ENCODE assay signal across 1 cellular context in the genomic region with DNA sequence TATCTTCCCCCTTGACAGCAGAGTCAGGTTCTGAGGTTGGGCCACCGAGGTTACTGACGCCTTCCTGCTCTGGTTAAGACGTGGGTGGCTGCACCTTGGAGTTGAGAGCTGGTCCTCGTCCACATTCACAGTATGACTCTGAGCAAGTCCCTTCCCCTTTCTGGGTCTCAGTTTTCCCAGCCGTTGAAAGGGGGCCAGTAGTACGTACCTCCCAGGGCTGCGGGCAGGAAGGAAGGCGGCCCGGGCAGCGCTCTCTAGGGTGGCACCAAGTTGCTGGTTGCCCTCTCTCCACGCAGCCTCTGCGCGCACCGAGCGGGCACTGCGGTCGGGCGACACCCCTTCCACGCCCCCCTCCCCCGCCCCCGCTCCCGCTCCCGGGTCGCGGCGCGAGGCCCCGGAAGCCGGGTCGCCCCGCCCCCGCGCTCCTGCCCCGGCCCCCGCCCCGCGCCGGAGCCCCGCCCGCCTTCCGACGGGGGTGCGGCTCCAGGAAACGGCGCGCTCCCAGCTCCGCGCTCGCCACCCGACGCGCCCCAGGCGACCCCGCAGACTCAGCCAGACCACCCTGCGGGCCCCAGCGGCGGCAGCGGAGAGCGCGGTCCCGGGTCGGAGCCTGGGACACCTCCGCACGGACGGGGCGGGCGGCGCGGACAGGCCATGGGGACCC.
TF ChIP-seq lines count a peak whose summit lies in the region.

A gene (plus strand): TSS at position 486 of the 664 bp plus-strand sequence. CDS start 250 bp downstream, outside the sequence.

TF ChIP-seq in GM12878, 131 proteins besides CTCF, POLR2A, EP300 and RAD21 (continued from another document and continues in another):
- TF ChIP-seq POLR2AphosphoS5 (IDR thresholded peaks at IDR 0.05; ENCODE audit: low read length) (0 out of 2 replicates have a peak, but pooled peaks have one; percentile 27), POU2F2 (IDR thresholded peaks at IDR 0.05; ENCODE audit: borderline replicate concordance, low read depth, low read length) (peak; percentile 65), PAX5 (IDR thresholded peaks at IDR 0.05; ENCODE audit: borderline replicate concordance, low read depth, low read length) (peak; percentile 75), TCF7 (IDR thresholded peaks at IDR 0.05; ENCODE audit: borderline replicate concordance) (no peak), MTA3 (IDR thresholded peaks at IDR 0.05; ENCODE audit: borderline replicate concordance, low read length) (no peak), KDM1A (IDR thresholded peaks at IDR 0.05; ENCODE audit: borderline replicate concordance) (no peak), JUNB (IDR thresholded peaks at IDR 0.05) (peak; percentile 72), SUZ12 (IDR thresholded peaks at IDR 0.05; ENCODE audit: unreplicated experiment) (no peak), CBX5 (IDR thresholded peaks at IDR 0.05; ENCODE audit: low read depth) (no peak), SPI1 (IDR thresholded peaks at IDR 0.05; ENCODE audit: borderline replicate concordance, insufficient read depth, low read depth, low read length) (peak; percentile 87), FOXK2 (IDR thresholded peaks at IDR 0.05) (no peak), IKZF2 (IDR thresholded peaks at IDR 0.05) (peak; percentile 95 to 96), RCOR1 (conservative IDR thresholded peaks at IDR 0.05; ENCODE audit: low read depth, low read length) (0 out of 2 replicates have a peak, but pooled peaks have one; percentile 86), NR2C2 (IDR thresholded peaks at IDR 0.05; ENCODE audit: borderline replicate concordance, control insufficient read depth, insufficient read length, low read depth) (no peak), EZH2 (IDR thresholded peaks at IDR 0.05; ENCODE audit: borderline replicate concordance, control insufficient read depth, low read depth, low read length) (no peak), BCL11A (IDR thresholded peaks at IDR 0.05; ENCODE audit: low read depth, low read length) (peak; percentile 57; the same call in 1 of the 2 replicates), GABPA (IDR thresholded peaks at IDR 0.05; ENCODE audit: low read depth) (no peak), CBX3 (IDR thresholded peaks at IDR 0.05; ENCODE audit: borderline replicate concordance, low read depth) (no peak), RELA (IDR thresholded peaks at IDR 0.05; ENCODE audit: borderline replicate concordance, partially characterized antibody) (no peak), IRF4 (IDR thresholded peaks at IDR 0.05; ENCODE audit: low read depth, low read length) (peak; percentile 86), SMAD1 (IDR thresholded peaks at IDR 0.05; ENCODE audit: low read depth, partially characterized antibody) (no peak), MYC (IDR thresholded peaks at IDR 0.05; ENCODE audit: insufficient read depth, insufficient read length, insufficient replicate concordance, low read length, severe bottlenecking) (no peak), MEF2B (IDR thresholded peaks at IDR 0.05; ENCODE audit: partially characterized antibody, poor library complexity, severe bottlenecking) (peak; percentile 21), ESRRA (IDR thresholded peaks at IDR 0.05; ENCODE audit: low read length) (no peak), MTA2 (IDR thresholded peaks at IDR 0.05; ENCODE audit: low read depth) (peak; percentile 54), SP1 (IDR thresholded peaks at IDR 0.05; ENCODE audit: low read depth, low read length) (peak; percentile 63)
- TF ChIP-seq, protein P1, sequence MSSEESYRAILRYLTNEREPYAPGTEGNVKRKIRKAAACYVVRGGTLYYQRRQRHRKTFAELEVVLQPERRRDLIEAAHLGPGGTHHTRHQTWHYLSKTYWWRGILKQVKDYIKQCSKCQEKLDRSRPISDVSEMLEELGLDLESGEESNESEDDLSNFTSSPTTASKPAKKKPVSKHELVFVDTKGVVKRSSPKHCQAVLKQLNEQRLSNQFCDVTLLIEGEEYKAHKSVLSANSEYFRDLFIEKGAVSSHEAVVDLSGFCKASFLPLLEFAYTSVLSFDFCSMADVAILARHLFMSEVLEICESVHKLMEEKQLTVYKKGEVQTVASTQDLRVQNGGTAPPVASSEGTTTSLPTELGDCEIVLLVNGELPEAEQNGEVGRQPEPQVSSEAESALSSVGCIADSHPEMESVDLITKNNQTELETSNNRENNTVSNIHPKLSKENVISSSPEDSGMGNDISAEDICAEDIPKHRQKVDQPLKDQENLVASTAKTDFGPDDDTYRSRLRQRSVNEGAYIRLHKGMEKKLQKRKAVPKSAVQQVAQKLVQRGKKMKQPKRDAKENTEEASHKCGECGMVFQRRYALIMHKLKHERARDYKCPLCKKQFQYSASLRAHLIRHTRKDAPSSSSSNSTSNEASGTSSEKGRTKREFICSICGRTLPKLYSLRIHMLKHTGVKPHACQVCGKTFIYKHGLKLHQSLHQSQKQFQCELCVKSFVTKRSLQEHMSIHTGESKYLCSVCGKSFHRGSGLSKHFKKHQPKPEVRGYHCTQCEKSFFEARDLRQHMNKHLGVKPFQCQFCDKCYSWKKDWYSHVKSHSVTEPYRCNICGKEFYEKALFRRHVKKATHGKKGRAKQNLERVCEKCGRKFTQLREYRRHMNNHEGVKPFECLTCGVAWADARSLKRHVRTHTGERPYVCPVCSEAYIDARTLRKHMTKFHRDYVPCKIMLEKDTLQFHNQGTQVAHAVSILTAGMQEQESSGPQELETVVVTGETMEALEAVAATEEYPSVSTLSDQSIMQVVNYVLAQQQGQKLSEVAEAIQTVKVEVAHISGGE (CRISPR knock-in tag; IDR thresholded peaks at IDR 0.05), result no peak
- TF ChIP-seq, protein P2, sequence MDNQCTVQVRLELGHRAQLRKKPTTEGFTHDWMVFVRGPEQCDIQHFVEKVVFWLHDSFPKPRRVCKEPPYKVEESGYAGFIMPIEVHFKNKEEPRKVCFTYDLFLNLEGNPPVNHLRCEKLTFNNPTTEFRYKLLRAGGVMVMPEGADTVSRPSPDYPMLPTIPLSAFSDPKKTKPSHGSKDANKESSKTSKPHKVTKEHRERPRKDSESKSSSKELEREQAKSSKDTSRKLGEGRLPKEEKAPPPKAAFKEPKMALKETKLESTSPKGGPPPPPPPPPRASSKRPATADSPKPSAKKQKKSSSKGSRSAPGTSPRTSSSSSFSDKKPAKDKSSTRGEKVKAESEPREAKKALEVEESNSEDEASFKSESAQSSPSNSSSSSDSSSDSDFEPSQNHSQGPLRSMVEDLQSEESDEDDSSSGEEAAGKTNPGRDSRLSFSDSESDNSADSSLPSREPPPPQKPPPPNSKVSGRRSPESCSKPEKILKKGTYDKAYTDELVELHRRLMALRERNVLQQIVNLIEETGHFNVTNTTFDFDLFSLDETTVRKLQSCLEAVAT (IDR thresholded peaks at IDR 0.05), result peak; percentile 59; the same call in 1 of the 2 replicates
- TF ChIP-seq, protein P3, sequence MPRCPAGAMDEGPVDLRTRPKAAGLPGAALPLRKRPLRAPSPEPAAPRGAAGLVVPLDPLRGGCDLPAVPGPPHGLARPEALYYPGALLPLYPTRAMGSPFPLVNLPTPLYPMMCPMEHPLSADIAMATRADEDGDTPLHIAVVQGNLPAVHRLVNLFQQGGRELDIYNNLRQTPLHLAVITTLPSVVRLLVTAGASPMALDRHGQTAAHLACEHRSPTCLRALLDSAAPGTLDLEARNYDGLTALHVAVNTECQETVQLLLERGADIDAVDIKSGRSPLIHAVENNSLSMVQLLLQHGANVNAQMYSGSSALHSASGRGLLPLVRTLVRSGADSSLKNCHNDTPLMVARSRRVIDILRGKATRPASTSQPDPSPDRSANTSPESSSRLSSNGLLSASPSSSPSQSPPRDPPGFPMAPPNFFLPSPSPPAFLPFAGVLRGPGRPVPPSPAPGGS (IDR thresholded peaks at IDR 0.05; ENCODE audit: borderline replicate concordance, insufficient read depth, low read depth, low read length, poor library complexity, severe bottlenecking), result peak; percentile 84
- TF ChIP-seq, protein P4, sequence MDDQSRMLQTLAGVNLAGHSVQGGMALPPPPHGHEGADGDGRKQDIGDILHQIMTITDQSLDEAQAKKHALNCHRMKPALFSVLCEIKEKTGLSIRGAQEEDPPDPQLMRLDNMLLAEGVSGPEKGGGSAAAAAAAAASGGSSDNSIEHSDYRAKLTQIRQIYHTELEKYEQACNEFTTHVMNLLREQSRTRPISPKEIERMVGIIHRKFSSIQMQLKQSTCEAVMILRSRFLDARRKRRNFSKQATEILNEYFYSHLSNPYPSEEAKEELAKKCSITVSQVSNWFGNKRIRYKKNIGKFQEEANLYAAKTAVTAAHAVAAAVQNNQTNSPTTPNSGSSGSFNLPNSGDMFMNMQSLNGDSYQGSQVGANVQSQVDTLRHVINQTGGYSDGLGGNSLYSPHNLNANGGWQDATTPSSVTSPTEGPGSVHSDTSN (IDR thresholded peaks at IDR 0.05; ENCODE audit: insufficient replicate concordance, low read depth, low read length), result no peak
- TF ChIP-seq, protein P5, sequence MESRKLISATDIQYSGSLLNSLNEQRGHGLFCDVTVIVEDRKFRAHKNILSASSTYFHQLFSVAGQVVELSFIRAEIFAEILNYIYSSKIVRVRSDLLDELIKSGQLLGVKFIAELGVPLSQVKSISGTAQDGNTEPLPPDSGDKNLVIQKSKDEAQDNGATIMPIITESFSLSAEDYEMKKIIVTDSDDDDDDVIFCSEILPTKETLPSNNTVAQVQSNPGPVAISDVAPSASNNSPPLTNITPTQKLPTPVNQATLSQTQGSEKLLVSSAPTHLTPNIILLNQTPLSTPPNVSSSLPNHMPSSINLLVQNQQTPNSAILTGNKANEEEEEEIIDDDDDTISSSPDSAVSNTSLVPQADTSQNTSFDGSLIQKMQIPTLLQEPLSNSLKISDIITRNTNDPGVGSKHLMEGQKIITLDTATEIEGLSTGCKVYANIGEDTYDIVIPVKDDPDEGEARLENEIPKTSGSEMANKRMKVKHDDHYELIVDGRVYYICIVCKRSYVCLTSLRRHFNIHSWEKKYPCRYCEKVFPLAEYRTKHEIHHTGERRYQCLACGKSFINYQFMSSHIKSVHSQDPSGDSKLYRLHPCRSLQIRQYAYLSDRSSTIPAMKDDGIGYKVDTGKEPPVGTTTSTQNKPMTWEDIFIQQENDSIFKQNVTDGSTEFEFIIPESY (IDR thresholded peaks at IDR 0.05), result no peak
- TF ChIP-seq, protein P6, sequence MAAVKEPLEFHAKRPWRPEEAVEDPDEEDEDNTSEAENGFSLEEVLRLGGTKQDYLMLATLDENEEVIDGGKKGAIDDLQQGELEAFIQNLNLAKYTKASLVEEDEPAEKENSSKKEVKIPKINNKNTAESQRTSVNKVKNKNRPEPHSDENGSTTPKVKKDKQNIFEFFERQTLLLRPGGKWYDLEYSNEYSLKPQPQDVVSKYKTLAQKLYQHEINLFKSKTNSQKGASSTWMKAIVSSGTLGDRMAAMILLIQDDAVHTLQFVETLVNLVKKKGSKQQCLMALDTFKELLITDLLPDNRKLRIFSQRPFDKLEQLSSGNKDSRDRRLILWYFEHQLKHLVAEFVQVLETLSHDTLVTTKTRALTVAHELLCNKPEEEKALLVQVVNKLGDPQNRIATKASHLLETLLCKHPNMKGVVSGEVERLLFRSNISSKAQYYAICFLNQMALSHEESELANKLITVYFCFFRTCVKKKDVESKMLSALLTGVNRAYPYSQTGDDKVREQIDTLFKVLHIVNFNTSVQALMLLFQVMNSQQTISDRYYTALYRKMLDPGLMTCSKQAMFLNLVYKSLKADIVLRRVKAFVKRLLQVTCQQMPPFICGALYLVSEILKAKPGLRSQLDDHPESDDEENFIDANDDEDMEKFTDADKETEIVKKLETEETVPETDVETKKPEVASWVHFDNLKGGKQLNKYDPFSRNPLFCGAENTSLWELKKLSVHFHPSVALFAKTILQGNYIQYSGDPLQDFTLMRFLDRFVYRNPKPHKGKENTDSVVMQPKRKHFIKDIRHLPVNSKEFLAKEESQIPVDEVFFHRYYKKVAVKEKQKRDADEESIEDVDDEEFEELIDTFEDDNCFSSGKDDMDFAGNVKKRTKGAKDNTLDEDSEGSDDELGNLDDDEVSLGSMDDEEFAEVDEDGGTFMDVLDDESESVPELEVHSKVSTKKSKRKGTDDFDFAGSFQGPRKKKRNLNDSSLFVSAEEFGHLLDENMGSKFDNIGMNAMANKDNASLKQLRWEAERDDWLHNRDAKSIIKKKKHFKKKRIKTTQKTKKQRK (IDR thresholded peaks at IDR 0.05; ENCODE audit: low read depth, low read length), result no peak
- TF ChIP-seq, protein P7, sequence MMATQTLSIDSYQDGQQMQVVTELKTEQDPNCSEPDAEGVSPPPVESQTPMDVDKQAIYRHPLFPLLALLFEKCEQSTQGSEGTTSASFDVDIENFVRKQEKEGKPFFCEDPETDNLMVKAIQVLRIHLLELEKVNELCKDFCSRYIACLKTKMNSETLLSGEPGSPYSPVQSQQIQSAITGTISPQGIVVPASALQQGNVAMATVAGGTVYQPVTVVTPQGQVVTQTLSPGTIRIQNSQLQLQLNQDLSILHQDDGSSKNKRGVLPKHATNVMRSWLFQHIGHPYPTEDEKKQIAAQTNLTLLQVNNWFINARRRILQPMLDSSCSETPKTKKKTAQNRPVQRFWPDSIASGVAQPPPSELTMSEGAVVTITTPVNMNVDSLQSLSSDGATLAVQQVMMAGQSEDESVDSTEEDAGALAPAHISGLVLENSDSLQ (IDR thresholded peaks at IDR 0.05), result peak; percentile 34; the same call in 1 of the 2 replicates
- TF ChIP-seq, protein P8, sequence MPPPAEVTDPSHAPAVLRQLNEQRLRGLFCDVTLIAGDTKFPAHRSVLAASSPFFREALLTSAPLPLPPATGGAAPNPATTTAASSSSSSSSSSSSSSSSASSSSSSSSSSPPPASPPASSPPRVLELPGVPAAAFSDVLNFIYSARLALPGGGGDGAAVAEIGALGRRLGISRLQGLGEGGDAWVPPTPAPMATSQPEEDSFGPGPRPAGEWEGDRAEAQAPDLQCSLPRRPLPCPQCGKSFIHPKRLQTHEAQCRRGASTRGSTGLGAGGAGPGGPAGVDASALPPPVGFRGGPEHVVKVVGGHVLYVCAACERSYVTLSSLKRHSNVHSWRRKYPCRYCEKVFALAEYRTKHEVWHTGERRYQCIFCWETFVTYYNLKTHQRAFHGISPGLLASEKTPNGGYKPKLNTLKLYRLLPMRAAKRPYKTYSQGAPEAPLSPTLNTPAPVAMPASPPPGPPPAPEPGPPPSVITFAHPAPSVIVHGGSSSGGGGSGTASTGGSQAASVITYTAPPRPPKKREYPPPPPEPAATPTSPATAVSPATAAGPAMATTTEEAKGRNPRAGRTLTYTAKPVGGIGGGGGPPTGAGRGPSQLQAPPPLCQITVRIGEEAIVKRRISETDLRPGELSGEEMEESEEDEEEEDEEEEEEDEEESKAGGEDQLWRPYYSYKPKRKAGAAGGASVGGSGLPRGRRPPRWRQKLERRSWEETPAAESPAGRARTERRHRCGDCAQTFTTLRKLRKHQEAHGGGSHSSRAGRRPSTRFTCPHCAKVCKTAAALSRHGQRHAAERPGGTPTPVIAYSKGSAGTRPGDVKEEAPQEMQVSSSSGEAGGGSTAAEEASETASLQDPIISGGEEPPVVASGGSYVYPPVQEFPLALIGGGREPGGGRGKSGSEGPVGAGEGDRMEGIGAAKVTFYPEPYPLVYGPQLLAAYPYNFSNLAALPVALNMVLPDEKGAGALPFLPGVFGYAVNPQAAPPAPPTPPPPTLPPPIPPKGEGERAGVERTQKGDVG (CRISPR knock-in tag; IDR thresholded peaks at IDR 0.05), result no peak
- TF ChIP-seq, protein P9, sequence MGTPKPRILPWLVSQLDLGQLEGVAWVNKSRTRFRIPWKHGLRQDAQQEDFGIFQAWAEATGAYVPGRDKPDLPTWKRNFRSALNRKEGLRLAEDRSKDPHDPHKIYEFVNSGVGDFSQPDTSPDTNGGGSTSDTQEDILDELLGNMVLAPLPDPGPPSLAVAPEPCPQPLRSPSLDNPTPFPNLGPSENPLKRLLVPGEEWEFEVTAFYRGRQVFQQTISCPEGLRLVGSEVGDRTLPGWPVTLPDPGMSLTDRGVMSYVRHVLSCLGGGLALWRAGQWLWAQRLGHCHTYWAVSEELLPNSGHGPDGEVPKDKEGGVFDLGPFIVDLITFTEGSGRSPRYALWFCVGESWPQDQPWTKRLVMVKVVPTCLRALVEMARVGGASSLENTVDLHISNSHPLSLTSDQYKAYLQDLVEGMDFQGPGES (IDR thresholded peaks at IDR 0.05), result no peak
